ENCODE assay signal across 8 cellular contexts in the genomic region with DNA sequence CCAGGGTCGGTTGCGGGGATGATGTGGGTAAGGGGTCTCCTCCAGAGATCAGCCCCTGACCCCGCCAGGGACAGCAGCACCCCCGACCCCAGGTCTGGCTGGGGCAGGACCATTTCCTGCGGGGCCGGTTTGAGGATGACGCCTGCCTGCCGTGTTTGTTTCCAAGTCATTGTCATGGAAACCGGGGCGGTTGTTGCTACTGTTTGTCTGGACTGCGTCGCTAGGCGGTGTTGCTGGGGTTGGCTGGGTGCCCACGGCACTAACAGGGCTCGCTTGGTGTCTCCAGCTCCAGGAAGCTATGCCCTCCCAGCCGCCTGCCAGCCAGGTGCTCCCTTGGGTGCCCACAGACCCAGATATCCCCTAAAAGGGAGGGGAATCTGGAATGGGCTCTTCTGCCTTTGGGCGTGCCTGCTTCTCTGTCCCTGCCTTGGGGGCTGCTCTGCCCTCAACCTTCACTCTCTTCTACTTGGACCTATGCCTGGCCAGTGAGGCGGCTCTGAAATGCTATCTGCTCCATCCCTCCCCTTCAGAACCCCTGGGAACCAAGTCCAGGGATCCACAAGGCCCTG. TPM values are rescaled to one million over a fixed set of nuclear protein-coding genes. Genes with fewer than 3 reads are reported as not detected.
DNase-seq lines count a peak whose midpoint lies in the region; ATAC-seq and TF ChIP-seq lines count a peak whose summit lies in the region.

No MANE protein-coding gene starts in this region.

- H3K9me3 ChIP-seq in CD8-positive, alpha-beta memory T cell (ENCODE audit: low read length) = no peaks in the 10 kb centered on the region

- POLR2A ChIA-PET in CD8-positive, alpha-beta memory T cell (lab: Charles Lee) = interaction anchor here (2.4 kb wide), 1 partner anchor 8 kb away, joined by 66 read pairs; a partner anchor contains a TSS

- no peak overlapping the region for H3K4me3 ChIP-seq in CD8-positive, alpha-beta memory T cell (ENCODE audit: low read length)

- peak; percentile 94 to 99 (median 97) for DNase-seq in CD8-positive, alpha-beta memory T cell
- DNase-seq in LHCN-M2 (ENCODE audit: low read depth) (peak; percentile 96), RPMI8226 (peak; percentile 95), fibroblast of peridontal ligament (ENCODE audit: extremely low read depth) (peak; percentile 97)
- DNase-seq in activated T-helper 9 cell treated with anti-CD3 and anti-CD28 coated beads, Interleukin-2, amount 50 U/mL, for 16 hours (ENCODE audit: low read depth) = peak; percentile 85
- DNase-seq in stimulated activated naive CD4-positive, alpha-beta T cell treated with Interleukin-2 at 50 U/mL for 16 hours (lab: John Stamatoyannopoulos, UW) = peak; percentile 92

- no peaks in the 10 kb centered on the region for H3K36me3 Mint-ChIP-seq in CD8-positive, alpha-beta memory T cell
- no peaks in the 10 kb centered on the region for H3K36me3 Mint-ChIP-seq in nephron (ENCODE audit: low read depth)

- peaks cover 39 to 73% (median 56%) of the 10 kb centered on the region in 3 donors for H3K4me1 Mint-ChIP-seq in CD8-positive, alpha-beta memory T cell
- peaks cover 32% of the 10 kb centered on the region for H3K4me1 Mint-ChIP-seq in nephron

- no peaks in the 10 kb centered on the region for H3K27me3 ChIP-seq in CD8-positive, alpha-beta memory T cell (ENCODE audit: insufficient read depth, low read length, poor library complexity, severe bottlenecking)

- peak overlapping the region; percentile 78 to 94 (median 85) for H3K4me3 Mint-ChIP-seq in CD8-positive, alpha-beta memory T cell
- H3K4me3 Mint-ChIP-seq in nephron = peak overlapping the region; percentile 60 to 74 (median 71)

- H3K4me1 ChIP-seq in CD8-positive, alpha-beta memory T cell (ENCODE audit: insufficient read depth, low read length) = peaks cover 78% of the 10 kb centered on the region

- peaks cover 0 to 12% of the 10 kb centered on the region in 2 donors for H3K27me3 Mint-ChIP-seq in CD8-positive, alpha-beta memory T cell
- peaks cover 64% of the 10 kb centered on the region for H3K27me3 Mint-ChIP-seq in nephron (ENCODE audit: low read depth)

- H3K27ac ChIP-seq in CD8-positive, alpha-beta memory T cell (ENCODE audit: low read depth, low read length) = peak overlapping the region; percentile 100

- peak overlapping the region; percentile 99 to 100 (median 100) for H3K27ac Mint-ChIP-seq in CD8-positive, alpha-beta memory T cell
- H3K27ac Mint-ChIP-seq in nephron = peak overlapping the region; percentile 75 to 98 (median 97)

- CTCF ChIA-PET in CD8-positive, alpha-beta memory T cell (lab: Charles Lee) = interaction anchor here (1.0 to 3.1 kb wide), 11 partner anchors 9 to 181 kb away, joined by 3 to 135 read pairs (median 6); a partner anchor contains a TSS

- H3K36me3 ChIP-seq in CD8-positive, alpha-beta memory T cell (ENCODE audit: insufficient read depth, low read length) = no peaks in the 10 kb centered on the region

- TF ChIP-seq CTCF in nephron (IDR thresholded peaks at IDR 0.05; ENCODE audit: unreplicated experiment in 3 of 3) = no peak

- H3K9me3 Mint-ChIP-seq in CD8-positive, alpha-beta memory T cell = peaks cover 0 to 3% (median 0%) of the 10 kb centered on the region in 5 donors
- no peaks in the 10 kb centered on the region for H3K9me3 Mint-ChIP-seq in nephron

- peak; percentile 57 for ATAC-seq in GM21529 (IDR thresholded peaks at IDR 0.05; ENCODE audit: unreplicated experiment)

RNA-seq across cellular contexts. Expression of a gene that starts 4.7 kb away (rescaled TPM):
- total RNA-seq in CD8-positive, alpha-beta memory T cell = 100 to 1,000 TPM; 463 to 468 TPM
- polyA plus RNA-seq in CD8-positive, alpha-beta memory T cell = 1,031 TPM
- not detected in 2 replicates for total RNA-seq in LHCN-M2 (2014; rRNA removed)
- polyA plus RNA-seq in LHCN-M2 (2012) = 0.79 TPM

RNA-seq across cellular contexts. Expression of a gene that starts 7.3 kb away (rescaled TPM):
- total RNA-seq in CD8-positive, alpha-beta memory T cell = 1 to 10 TPM; 2.7 to 4.5 TPM
- 31.5 TPM for polyA plus RNA-seq in CD8-positive, alpha-beta memory T cell
- 152 and 159 TPM in 2 replicates for total RNA-seq in LHCN-M2 (2014; rRNA removed)
- 165 TPM for polyA plus RNA-seq in LHCN-M2 (2012)

RNA-seq across cellular contexts. Expression of a gene that starts 9.1 kb away (rescaled TPM):
- 10 to 100 TPM; 52.1 to 56.5 TPM for total RNA-seq in CD8-positive, alpha-beta memory T cell
- polyA plus RNA-seq in CD8-positive, alpha-beta memory T cell = 14.7 TPM
- total RNA-seq in LHCN-M2 (2014; rRNA removed) = 25.5 and 29.0 TPM in 2 replicates
- 8.8 TPM for polyA plus RNA-seq in LHCN-M2 (2012)

RNA-seq across cellular contexts. Expression of a gene that starts 44.4 kb away (rescaled TPM):
- total RNA-seq in CD8-positive, alpha-beta memory T cell = 10 to 100 TPM; 14.2 to 17.1 TPM
- 3.8 TPM for polyA plus RNA-seq in CD8-positive, alpha-beta memory T cell
- total RNA-seq in LHCN-M2 (2014; rRNA removed) = 11.0 and 12.2 TPM in 2 replicates
- 2.7 TPM for polyA plus RNA-seq in LHCN-M2 (2012)

Comparison
In these comparisons a context has a peak if more than half of its experiments do, and no peak if none do; other contexts are left out.
1. RNA of a gene that starts 4.7 kb away (total RNA-seq): 463 to 468 TPM in CD8-positive, alpha-beta memory T cell; not detected in LHCN-M2; every median in the first group is over 100 times any median in the second.
2. RNA of a gene that starts 7.3 kb away (total RNA-seq): 152 to 159 TPM in LHCN-M2; 2.7 to 4.5 TPM in CD8-positive, alpha-beta memory T cell; every median in the first group is over 10 times any median in the second.
3. Peak in every context shown above with its lines, with median percentiles within 50 percentile points of each other: DNase-seq.